Comparison of ENCODE assay signal across 8 cellular contexts in the genomic region with DNA sequence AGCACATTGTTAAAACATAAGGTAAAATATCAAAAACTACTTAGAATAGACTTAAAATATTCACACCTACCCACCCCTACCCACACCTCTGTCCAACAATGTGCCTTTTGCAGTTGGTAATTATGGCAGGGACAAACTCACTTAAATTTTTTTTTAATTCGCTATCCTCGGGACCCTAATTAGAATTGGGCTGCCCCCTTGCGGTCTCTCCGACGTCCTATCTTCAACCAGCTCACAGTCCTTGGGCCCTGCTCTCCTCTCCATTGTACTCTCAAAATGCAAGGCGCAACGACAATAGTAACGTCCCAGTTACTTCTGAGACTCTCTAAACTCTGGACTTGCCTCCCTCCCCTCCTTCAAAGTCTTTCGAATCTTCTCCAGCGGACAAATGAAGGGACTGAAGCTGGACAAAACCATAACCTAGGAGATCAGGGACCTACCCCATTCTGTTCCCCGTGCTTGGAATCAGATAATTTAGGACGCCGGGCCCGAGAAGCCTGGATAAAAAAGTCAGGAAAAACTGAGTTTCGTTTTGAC. TPM values are rescaled to one million over a fixed set of nuclear protein-coding genes. Genes with fewer than 3 reads are reported as not detected.
DNase-seq lines count a peak whose midpoint lies in the region; ATAC-seq and TF ChIP-seq lines count a peak whose summit lies in the region.

No MANE protein-coding gene starts in this region.

- no peaks in the 10 kb centered on the region for H3K27me3 ChIP-seq in BJ (ENCODE audit: control insufficient read depth, insufficient read depth, low read length)
- peaks cover 2% of the 10 kb centered on the region for H3K27me3 ChIP-seq in HL-60 (ENCODE audit: insufficient read depth, poor library complexity, severe bottlenecking)
- peaks cover 32% of the 10 kb centered on the region for H3K27me3 ChIP-seq in NT2/D1 (ENCODE audit: insufficient read depth, insufficient read length)

- H3K4me3 Mint-ChIP-seq in activated T-cell treated with anti-CD3 and anti-CD28 coated beads, Interleukin-2, amount 50 U/mL, for 4 hours, result peak overlapping the region; percentile 84
- peak overlapping the region; percentile 75 to 99 (median 89) for H3K4me3 Mint-ChIP-seq in naive thymus-derived CD8-positive, alpha-beta T cell
- H3K4me3 Mint-ChIP-seq in stimulated activated naive CD8-positive, alpha-beta T cell treated with anti-CD3 and anti-CD28 coated beads, Interleukin-15, amount 100 ng/mL, for 72 hours, result peak overlapping the region; percentile 85 to 99

- H3K36me3 Mint-ChIP-seq in activated T-cell treated with anti-CD3 and anti-CD28 coated beads, Interleukin-2, amount 50 U/mL, for 4 hours (ENCODE audit: insufficient read depth), result peaks cover under 1% of the 10 kb centered on the region
- peaks cover 0 to under 1% (median 0%) of the 10 kb centered on the region in 3 donors for H3K36me3 Mint-ChIP-seq in naive thymus-derived CD8-positive, alpha-beta T cell

- H3K4me3 ChIP-seq in BJ (ENCODE audit: low read depth, low read length), result peak overlapping the region; percentile 67
- H3K4me3 ChIP-seq in HL-60 (replicated peaks; ENCODE audit: insufficient read depth, low read length), result peak overlapping the region; percentile 31
- H3K4me3 ChIP-seq in NT2/D1 (ENCODE audit: insufficient read length, low read depth), result peak overlapping the region; percentile 77

- peaks cover 26% of the 10 kb centered on the region for H3K4me1 Mint-ChIP-seq in activated T-cell treated with anti-CD3 and anti-CD28 coated beads, Interleukin-2, amount 50 U/mL, for 4 hours (ENCODE audit: low read depth)
- H3K4me1 Mint-ChIP-seq in naive thymus-derived CD8-positive, alpha-beta T cell, result peaks cover 19 to 33% (median 28%) of the 10 kb centered on the region in 4 donors
- H3K4me1 Mint-ChIP-seq in stimulated activated naive CD8-positive, alpha-beta T cell treated with anti-CD3 and anti-CD28 coated beads, Interleukin-15, amount 100 ng/mL, for 72 hours, result peaks cover 35% of the 10 kb centered on the region

- H3K9me3 ChIP-seq in NT2/D1 (ENCODE audit: insufficient read depth, low read length), result no peaks in the 10 kb centered on the region

- CTCF ChIA-PET in BJ (lab: Yijun Ruan, JAX), result interaction anchor here (0.7 to 12.3 kb wide), 7 partner anchors 9 to 41 kb away, joined by 3 to 208 read pairs (median 5); a partner anchor contains a TSS

- no peaks in the 10 kb centered on the region for H3K4me1 ChIP-seq in NT2/D1 (ENCODE audit: insufficient read depth, insufficient read length)

- peak overlapping the region; percentile 67 for H3K9ac ChIP-seq in NT2/D1 (ENCODE audit: insufficient read length, low read depth)

- POLR2A ChIA-PET in BJ (lab: Charles Lee), result interaction anchor here (0.9 kb wide), 1 partner anchor 8 kb away, joined by 3 read pairs; no protein-coding TSS in a partner anchor
- POLR2A ChIA-PET in naive thymus-derived CD8-positive, alpha-beta T cell (lab: Charles Lee), result interaction anchor here (0.8 to 2.1 kb wide), 7 partner anchors 12 to 82 kb away, joined by 3 to 9 read pairs (median 4); a partner anchor contains a TSS

- H3K36me3 ChIP-seq in BJ (ENCODE audit: control insufficient read depth, insufficient read depth, low read length) (no peaks in the 10 kb centered on the region; the same call in 1 of the 2 replicates), NT2/D1 (ENCODE audit: insufficient read depth, insufficient read length, low read length) (no peaks in the 10 kb centered on the region)

- H3K27ac Mint-ChIP-seq in naive thymus-derived CD8-positive, alpha-beta T cell, result peak overlapping the region; percentile 78 to 95 (median 92)
- H3K27ac Mint-ChIP-seq in stimulated activated naive CD8-positive, alpha-beta T cell treated with anti-CD3 and anti-CD28 coated beads, Interleukin-15, amount 100 ng/mL, for 72 hours, result peak overlapping the region; percentile 59 to 92

- DNase-seq in BJ (ENCODE audit: low read depth) (no peak), HL-60 (ENCODE audit: low read depth in 1 of 2, low spot score in 1 of 2) (peak in 1 of 2 experiments; percentile 71), NT2/D1 (ENCODE audit: low read depth, low spot score) (peak; percentile 69), fibroblast of gingiva (ENCODE audit: low read depth) (peak; percentile 59)
- DNase-seq in activated T-cell treated with anti-CD3 and anti-CD28 coated beads, Interleukin-2, amount 50 U/mL, for 4 hours, result peak; percentile 60
- DNase-seq in naive thymus-derived CD8-positive, alpha-beta T cell, result peak; percentile 19 to 81 (median 50)
- peak; percentile 50 to 61 for DNase-seq in stimulated activated naive CD8-positive, alpha-beta T cell treated with anti-CD3 and anti-CD28 coated beads, Interleukin-15, amount 100 ng/mL, for 72 hours

- peak; percentile 79 for TF ChIP-seq CTCF in BJ (IDR thresholded peaks at IDR 0.05; ENCODE audit: insufficient read depth, low read depth, low read length)
- TF ChIP-seq CTCF in HL-60 (IDR thresholded peaks at IDR 0.05; ENCODE audit: insufficient read depth, low read length), result peak; percentile 39

- H3K27me3 Mint-ChIP-seq in activated T-cell treated with anti-CD3 and anti-CD28 coated beads, Interleukin-2, amount 50 U/mL, for 4 hours (ENCODE audit: low read depth), result no peaks in the 10 kb centered on the region
- H3K27me3 Mint-ChIP-seq in naive thymus-derived CD8-positive, alpha-beta T cell, result peaks cover 0 to 11% (median 0%) of the 10 kb centered on the region in 5 donors
- no peaks in the 10 kb centered on the region for H3K27me3 Mint-ChIP-seq in stimulated activated naive CD8-positive, alpha-beta T cell treated with anti-CD3 and anti-CD28 coated beads, Interleukin-15, amount 100 ng/mL, for 72 hours

- H3K27ac ChIP-seq in HL-60 (replicated peaks), result no peak overlapping the region

- peak; percentile 46 for ATAC-seq in activated T-cell treated with anti-CD3 and anti-CD28 coated beads, Interleukin-2, amount 50 U/mL, for 4 hours
- ATAC-seq in naive thymus-derived CD8-positive, alpha-beta T cell, result peak; percentile 32 to 52
- peak; percentile 71 for ATAC-seq in stimulated activated naive CD8-positive, alpha-beta T cell treated with anti-CD3 and anti-CD28 coated beads, Interleukin-15, amount 100 ng/mL, for 72 hours
- ATAC-seq in HG03378 (IDR thresholded peaks at IDR 0.05; ENCODE audit: unreplicated experiment), result no peak

- no peaks in the 10 kb centered on the region for H3K9me3 Mint-ChIP-seq in activated T-cell treated with anti-CD3 and anti-CD28 coated beads, Interleukin-2, amount 50 U/mL, for 4 hours
- H3K9me3 Mint-ChIP-seq in naive thymus-derived CD8-positive, alpha-beta T cell, result no peaks in the 10 kb centered on the region
- H3K9me3 Mint-ChIP-seq in stimulated activated naive CD8-positive, alpha-beta T cell treated with anti-CD3 and anti-CD28 coated beads, Interleukin-15, amount 100 ng/mL, for 72 hours, result no peaks in the 10 kb centered on the region

RNA-seq across cellular contexts. Expression of a gene that starts 1.1 kb away (rescaled TPM):
- 17.2 and 18.7 TPM in 2 replicates for polyA plus RNA-seq in BJ (2011; rRNA removed)
- 12.9 and 27.8 TPM in 2 replicates for polyA minus RNA-seq in BJ (2011; rRNA and poly(A)+ RNA removed)
- total RNA-seq in activated T-cell treated with anti-CD3 and anti-CD28 coated beads, Interleukin-2, amount 50 U/mL, for 4 hours, result 1 to 10 TPM; 2.0 to 2.3 (median 2.3) TPM
- total RNA-seq in naive thymus-derived CD8-positive, alpha-beta T cell, result 1 to 10 TPM; 1.0 to 1.6 TPM
- polyA plus RNA-seq in naive thymus-derived CD8-positive, alpha-beta T cell, result 1 to 10 TPM in 1 of 3 donors, under 1 TPM in 2; 0.74 to 1.8 (median 0.74) TPM

RNA-seq across cellular contexts. Expression of a gene that starts 8.7 kb away (rescaled TPM):
- polyA plus RNA-seq in BJ (2011; rRNA removed), result 9.4 and 17.1 TPM in 2 replicates
- 1.5 and 1.9 TPM in 2 replicates for polyA minus RNA-seq in BJ (2011; rRNA and poly(A)+ RNA removed)
- total RNA-seq in activated T-cell treated with anti-CD3 and anti-CD28 coated beads, Interleukin-2, amount 50 U/mL, for 4 hours, result under 1 TPM; 0.38 to 0.58 (median 0.40) TPM
- 1 to 10 TPM; 4.8 to 5.0 TPM for total RNA-seq in naive thymus-derived CD8-positive, alpha-beta T cell
- 1 to 10 TPM; 1.8 to 4.7 (median 3.9) TPM for polyA plus RNA-seq in naive thymus-derived CD8-positive, alpha-beta T cell

RNA-seq across cellular contexts. Expression of a gene that starts 12.4 kb away (rescaled TPM):
- 30.5 and 69.2 TPM in 2 replicates for polyA plus RNA-seq in BJ (2011; rRNA removed)
- polyA minus RNA-seq in BJ (2011; rRNA and poly(A)+ RNA removed), result 8.9 and 13.8 TPM in 2 replicates
- total RNA-seq in activated T-cell treated with anti-CD3 and anti-CD28 coated beads, Interleukin-2, amount 50 U/mL, for 4 hours, result 10 to 100 TPM; 76.1 to 80.5 (median 79.4) TPM
- 10 to 100 TPM; 70.7 to 76.0 TPM for total RNA-seq in naive thymus-derived CD8-positive, alpha-beta T cell
- polyA plus RNA-seq in naive thymus-derived CD8-positive, alpha-beta T cell, result 10 to 100 TPM; 78.8 to 85.9 (median 82.1) TPM

RNA-seq across cellular contexts. Expression of a gene that starts 12.5 kb away (rescaled TPM):
- 156 and 172 TPM in 2 replicates for polyA plus RNA-seq in BJ (2011; rRNA removed)
- polyA minus RNA-seq in BJ (2011; rRNA and poly(A)+ RNA removed), result 76.5 and 125 TPM in 2 replicates
- total RNA-seq in activated T-cell treated with anti-CD3 and anti-CD28 coated beads, Interleukin-2, amount 50 U/mL, for 4 hours, result 100 to 1,000 TPM; 121 to 124 (median 123) TPM
- total RNA-seq in naive thymus-derived CD8-positive, alpha-beta T cell, result 100 to 1,000 TPM; 142 to 143 TPM
- 10 to 100 TPM; 58.2 to 84.8 (median 67.1) TPM for polyA plus RNA-seq in naive thymus-derived CD8-positive, alpha-beta T cell

RNA-seq across cellular contexts. Expression of a gene that starts 23.7 kb away (rescaled TPM):
- not detected in 2 replicates for polyA plus RNA-seq in BJ (2011; rRNA removed)
- not detected in 2 replicates for polyA minus RNA-seq in BJ (2011; rRNA and poly(A)+ RNA removed)
- not detected for total RNA-seq in activated T-cell treated with anti-CD3 and anti-CD28 coated beads, Interleukin-2, amount 50 U/mL, for 4 hours
- total RNA-seq in naive thymus-derived CD8-positive, alpha-beta T cell, result not detected
- 1 to 10 TPM in 1 of 3 donors, under 1 TPM in 2; 0.20 to 1.0 (median 0.37) TPM for polyA plus RNA-seq in naive thymus-derived CD8-positive, alpha-beta T cell
